Comparison of ENCODE assay signal across 12 cellular contexts in genomic region chr2:150204449-150204848, GRCh38.
DNase-seq lines count a peak whose midpoint lies in the region; ATAC-seq lines count a peak whose summit lies in the region.
"Had no signal": no experiment of that assay in that cellular context is flagged by ENCODE, and none has a peak within 500 bp of the region (broad histone marks: within the 10 kb centered on the region; RNA-seq: fewer than 3 reads in every experiment).

No MANE protein-coding gene starts in this region.

- ATAC-seq in HG03469 (IDR thresholded peaks at IDR 0.05; ENCODE audit: unreplicated experiment): no peak
- ATAC-seq: gastrocnemius medialis; stimulated activated naive B cell treated with anti-CD40 and anti-IgM and Interleukin-4, amounts not matched to agents 10 μg/mL and 1 μg/mL and 100 μg/mL, for 72 hours had no signal

- peak; percentile 66 for DNase-seq in EL
- DNase-seq in NCI-H226: peak; percentile 66
- peak; percentile 82 for DNase-seq in fibroblast of peridontal ligament (ENCODE audit: extremely low read depth)
- peak; percentile 87 for DNase-seq in renal cortical epithelial cell (ENCODE audit: low read depth)
- DNase-seq in T-helper 1 cell: no peak
- DNase-seq in hypothalamus (lab: John Stamatoyannopoulos, UW): no peak
- DNase-seq: activated CD4-positive, alpha-beta T cell treated with anti-CD3 and anti-CD28 coated beads for 4 hours; DMS 273 treated with DMSO at 0.1 percent for 48 hours; gastrocnemius medialis; NCI-H510A treated with DMSO at 0.1 percent for 48 hours; stimulated activated naive B cell treated with anti-CD40 and anti-IgM and Interleukin-4, amounts not matched to agents 10 μg/mL and 1 μg/mL and 100 μg/mL, for 72 hours had no signal

Comparison
In these comparisons a context has a peak if more than half of its experiments do, and no peak if none do; other contexts are left out.
1. DNase-seq: peak in EL (single experiment), NCI-H226 (single experiment), fibroblast of peridontal ligament (single experiment) and renal cortical epithelial cell (single experiment); none in T-helper 1 cell (0 of 5) and hypothalamus (0 of 51).